In the genomic region with DNA sequence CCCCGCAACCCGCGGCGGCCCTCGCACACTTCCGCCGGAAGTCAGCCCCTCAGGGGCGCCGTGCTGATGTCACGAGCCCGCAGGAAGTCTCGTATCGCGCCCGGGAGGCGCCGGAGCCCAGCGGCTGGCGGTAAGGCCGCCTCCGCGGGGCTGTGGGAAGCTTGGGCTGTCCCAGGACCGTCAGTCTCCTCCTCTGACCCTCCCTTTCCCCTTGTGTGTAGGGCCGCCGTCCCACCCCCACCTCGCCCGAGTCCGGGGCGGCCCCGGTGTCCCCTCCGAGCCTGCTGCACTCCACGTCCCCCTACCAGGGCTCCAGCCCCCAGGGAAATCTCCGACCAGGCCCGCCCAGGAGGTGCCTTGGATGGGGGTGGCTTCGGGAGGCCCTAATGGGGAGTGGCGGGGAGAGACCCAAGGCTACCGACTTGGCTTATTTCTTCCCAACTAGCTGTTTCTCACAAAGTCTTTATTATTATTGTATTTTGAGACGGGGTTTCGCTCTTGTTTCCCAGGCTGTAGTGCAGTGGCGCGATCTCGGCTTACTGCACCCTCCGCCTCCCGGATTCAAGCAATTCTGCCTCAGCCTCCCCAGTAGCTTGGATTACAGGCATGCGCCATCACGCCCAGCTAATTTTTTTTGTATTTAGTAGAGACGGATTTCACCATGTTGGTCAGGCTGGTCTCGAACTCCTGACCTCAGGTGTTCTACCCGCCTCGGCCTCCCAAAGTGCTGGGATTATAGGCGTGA, we compare ENCODE assay signal across 1 cellular context.
A peak's percentile ranks its signal among the peaks of the same experiment; 100 is the strongest.
TF ChIP-seq lines count a peak whose summit lies in the region.

ZDHHC4 (plus strand) TSS at position 86 of the 745 bp plus-strand sequence. CDS start 3,108 bp downstream, outside the sequence.

TF ChIP-seq in HepG2, 621 proteins besides CTCF, POLR2A, EP300 and RAD21 (continued from another document and continues in another):
- TF ChIP-seq RFX5 (IDR thresholded peaks at IDR 0.05; ENCODE audit: low read depth, low read length), result no peak
- TF ChIP-seq MTERF4 (CRISPR knock-in tag; IDR thresholded peaks at IDR 0.05), result no peak
- TF ChIP-seq, protein P1, sequence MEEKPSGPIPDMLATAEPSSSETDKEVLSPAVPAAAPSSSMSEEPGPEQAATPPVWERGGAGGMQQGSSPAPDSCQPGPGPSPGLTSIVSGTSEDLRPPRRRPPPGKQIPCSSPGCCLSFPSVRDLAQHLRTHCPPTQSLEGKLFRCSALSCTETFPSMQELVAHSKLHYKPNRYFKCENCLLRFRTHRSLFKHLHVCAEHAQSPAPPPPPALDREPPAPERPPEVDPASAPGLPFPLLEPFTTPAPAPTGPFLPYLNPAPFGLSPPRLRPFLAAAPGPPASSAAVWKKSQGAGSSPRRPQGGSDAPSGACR (CRISPR knock-in tag; IDR thresholded peaks at IDR 0.05), result no peak
- no peak for TF ChIP-seq ZNF512B (CRISPR knock-in tag; IDR thresholded peaks at IDR 0.05; ENCODE audit: borderline replicate concordance)
- TF ChIP-seq ELF4 (CRISPR knock-in tag; IDR thresholded peaks at IDR 0.05; ENCODE audit: borderline replicate concordance), result no peak; the same call in 1 of the 2 replicates
- TF ChIP-seq HOXA5 (CRISPR knock-in tag; IDR thresholded peaks at IDR 0.05), result peak; percentile 46; the same call in 1 of the 2 replicates
- no peak for TF ChIP-seq ZNF878 (CRISPR knock-in tag; IDR thresholded peaks at IDR 0.05)
- TF ChIP-seq ZNF253 (CRISPR knock-in tag; IDR thresholded peaks at IDR 0.05; ENCODE audit: borderline replicate concordance), result 0 out of 2 replicates have a peak, but pooled peaks have one; percentile 42
- no peak for TF ChIP-seq HES4 (CRISPR knock-in tag; IDR thresholded peaks at IDR 0.05; ENCODE audit: borderline replicate concordance)
- peak; percentile 71; the same call in 1 of the 2 replicates for TF ChIP-seq HMGXB3 (CRISPR knock-in tag; IDR thresholded peaks at IDR 0.05; ENCODE audit: borderline replicate concordance)
- TF ChIP-seq ZNF850 (CRISPR knock-in tag; conservative IDR thresholded peaks at IDR 0.05), result no peak
- TF ChIP-seq GABPA (IDR thresholded peaks at IDR 0.05; ENCODE audit: low read depth, low read length), result peak; percentile 95
- peak; percentile 95 for TF ChIP-seq GABPA (CRISPR knock-in tag; IDR thresholded peaks at IDR 0.05; ENCODE audit: low read depth)
- TF ChIP-seq ZNF296 (CRISPR knock-in tag; conservative IDR thresholded peaks at IDR 0.05), result peak; percentile 74
- TF ChIP-seq CHCHD3 (CRISPR knock-in tag; IDR thresholded peaks at IDR 0.05), result no peak
- TF ChIP-seq, protein P2, sequence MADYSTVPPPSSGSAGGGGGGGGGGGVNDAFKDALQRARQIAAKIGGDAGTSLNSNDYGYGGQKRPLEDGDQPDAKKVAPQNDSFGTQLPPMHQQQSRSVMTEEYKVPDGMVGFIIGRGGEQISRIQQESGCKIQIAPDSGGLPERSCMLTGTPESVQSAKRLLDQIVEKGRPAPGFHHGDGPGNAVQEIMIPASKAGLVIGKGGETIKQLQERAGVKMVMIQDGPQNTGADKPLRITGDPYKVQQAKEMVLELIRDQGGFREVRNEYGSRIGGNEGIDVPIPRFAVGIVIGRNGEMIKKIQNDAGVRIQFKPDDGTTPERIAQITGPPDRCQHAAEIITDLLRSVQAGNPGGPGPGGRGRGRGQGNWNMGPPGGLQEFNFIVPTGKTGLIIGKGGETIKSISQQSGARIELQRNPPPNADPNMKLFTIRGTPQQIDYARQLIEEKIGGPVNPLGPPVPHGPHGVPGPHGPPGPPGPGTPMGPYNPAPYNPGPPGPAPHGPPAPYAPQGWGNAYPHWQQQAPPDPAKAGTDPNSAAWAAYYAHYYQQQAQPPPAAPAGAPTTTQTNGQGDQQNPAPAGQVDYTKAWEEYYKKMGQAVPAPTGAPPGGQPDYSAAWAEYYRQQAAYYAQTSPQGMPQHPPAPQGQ (CRISPR knock-in tag; IDR thresholded peaks at IDR 0.05; ENCODE audit: borderline replicate concordance), result no peak
- TF ChIP-seq, protein P3, sequence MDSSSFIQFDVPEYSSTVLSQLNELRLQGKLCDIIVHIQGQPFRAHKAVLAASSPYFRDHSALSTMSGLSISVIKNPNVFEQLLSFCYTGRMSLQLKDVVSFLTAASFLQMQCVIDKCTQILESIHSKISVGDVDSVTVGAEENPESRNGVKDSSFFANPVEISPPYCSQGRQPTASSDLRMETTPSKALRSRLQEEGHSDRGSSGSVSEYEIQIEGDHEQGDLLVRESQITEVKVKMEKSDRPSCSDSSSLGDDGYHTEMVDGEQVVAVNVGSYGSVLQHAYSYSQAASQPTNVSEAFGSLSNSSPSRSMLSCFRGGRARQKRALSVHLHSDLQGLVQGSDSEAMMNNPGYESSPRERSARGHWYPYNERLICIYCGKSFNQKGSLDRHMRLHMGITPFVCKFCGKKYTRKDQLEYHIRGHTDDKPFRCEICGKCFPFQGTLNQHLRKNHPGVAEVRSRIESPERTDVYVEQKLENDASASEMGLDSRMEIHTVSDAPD (CRISPR knock-in tag; IDR thresholded peaks at IDR 0.05), result no peak; the same call in 1 of the 2 replicates
- 0 out of 2 replicates have a peak, but pooled peaks have one; percentile 39 for TF ChIP-seq ATF6 (CRISPR knock-in tag; conservative IDR thresholded peaks at IDR 0.05)
- no peak for TF ChIP-seq ZNF761 (CRISPR knock-in tag; conservative IDR thresholded peaks at IDR 0.05)
- no peak; the same call in 1 of the 2 replicates for TF ChIP-seq MEIS2 (CRISPR knock-in tag; IDR thresholded peaks at IDR 0.05)
- TF ChIP-seq SOX6 (IDR thresholded peaks at IDR 0.05), result no peak
- TF ChIP-seq SOX6 (CRISPR knock-in tag; IDR thresholded peaks at IDR 0.05), result peak; percentile 57
- TF ChIP-seq GLI4 (CRISPR knock-in tag; IDR thresholded peaks at IDR 0.05; ENCODE audit: borderline replicate concordance), result no peak
- TF ChIP-seq ATF4 (CRISPR knock-in tag; IDR thresholded peaks at IDR 0.05), result peak in 1 of 2 experiments; percentile 69; a peak in 2 of 4 replicates
- TF ChIP-seq ZNF570 (CRISPR knock-in tag; IDR thresholded peaks at IDR 0.05; ENCODE audit: borderline replicate concordance), result no peak
- no peak for TF ChIP-seq CC2D1A (CRISPR knock-in tag; IDR thresholded peaks at IDR 0.05)
- TF ChIP-seq TARDBP (CRISPR knock-in tag; IDR thresholded peaks at IDR 0.05), result peak; percentile 72; the same call in 1 of the 2 replicates
- TF ChIP-seq, protein P4, sequence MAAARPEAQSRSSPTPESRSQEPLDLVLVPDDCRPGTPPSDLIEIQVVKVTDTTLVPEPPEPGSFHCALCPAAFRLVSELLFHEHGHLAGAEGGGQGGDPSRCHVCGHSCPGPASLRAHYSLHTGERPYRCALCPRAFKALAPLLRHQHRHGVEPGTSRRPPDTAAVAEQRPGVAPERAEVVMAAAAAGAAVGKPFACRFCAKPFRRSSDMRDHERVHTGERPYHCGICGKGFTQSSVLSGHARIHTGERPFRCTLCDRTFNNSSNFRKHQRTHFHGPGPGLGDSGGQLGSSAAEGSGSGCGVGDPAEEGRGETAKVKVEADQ (CRISPR knock-in tag; IDR thresholded peaks at IDR 0.05; ENCODE audit: borderline replicate concordance), result no peak
- TF ChIP-seq ZNF546 (CRISPR knock-in tag; conservative IDR thresholded peaks at IDR 0.05), result no peak
- no peak for TF ChIP-seq PBX2 (CRISPR knock-in tag; IDR thresholded peaks at IDR 0.05)
- peak; percentile 60; the same call in 1 of the 2 replicates for TF ChIP-seq ZNF605 (CRISPR knock-in tag; IDR thresholded peaks at IDR 0.05)
- TF ChIP-seq ZNF577 (CRISPR knock-in tag; IDR thresholded peaks at IDR 0.05; ENCODE audit: borderline replicate concordance, low read depth), result no peak
- TF ChIP-seq ZBTB14 (CRISPR knock-in tag; IDR thresholded peaks at IDR 0.05), result no peak
